In genomic region chr16:86669937-86670772, GRCh38 we compare ENCODE assay signal across 18 cellular contexts.
DNase-seq lines count a peak whose midpoint lies in the region; ATAC-seq and TF ChIP-seq lines count a peak whose summit lies in the region.
"Had no signal": no experiment of that assay in that cellular context is flagged by ENCODE, and none has a peak within 500 bp of the region (broad histone marks: within the 10 kb centered on the region; RNA-seq: fewer than 3 reads in every experiment).

No MANE protein-coding gene starts in this region.

- H3K27ac ChIP-seq in fibroblast of lung (ENCODE audit: insufficient read depth, low read length) (peak overlapping the region; percentile 8), testis (peak overlapping the region in 1 of 2 donors; percentile 30)
- H3K27ac ChIP-seq: epithelial cell of prostate, parathyroid adenoma had no signal

- TF ChIP-seq POLR2A in testis (IDR thresholded peaks at IDR 0.05) = no peak

- no peaks in the 10 kb centered on the region for H3K36me3 Mint-ChIP-seq in activated naive CD4-positive, alpha-beta T cell treated with anti-CD3 and anti-CD28 coated beads for 36 hours (ENCODE audit: low read depth)
- H3K36me3 Mint-ChIP-seq in type B pancreatic cell = no peaks in the 10 kb centered on the region

- H3K4me1 Mint-ChIP-seq in activated naive CD4-positive, alpha-beta T cell treated with anti-CD3 and anti-CD28 coated beads for 36 hours (ENCODE audit: low read depth) = peaks cover 4% of the 10 kb centered on the region
- peaks cover 34% of the 10 kb centered on the region for H3K4me1 Mint-ChIP-seq in type B pancreatic cell (ENCODE audit: unreplicated experiment)

- H3K27me3 ChIP-seq in fibroblast of lung (ENCODE audit: control insufficient read depth, insufficient read depth, low read length) (no peaks in the 10 kb centered on the region), testis (no peaks in the 10 kb centered on the region)

- H3K9ac ChIP-seq in fibroblast of lung (ENCODE audit: insufficient read depth, low read length) = no peak overlapping the region
- H3K9ac ChIP-seq: parathyroid adenoma had no signal

- no peak overlapping the region for H3K27ac Mint-ChIP-seq in activated naive CD4-positive, alpha-beta T cell treated with anti-CD3 and anti-CD28 coated beads for 36 hours
- no peak overlapping the region for H3K27ac Mint-ChIP-seq in type B pancreatic cell
- H3K27ac Mint-ChIP-seq: stimulated activated naive CD8-positive, alpha-beta T cell treated with anti-CD3 and anti-CD28 coated beads, Interleukin-15, Interleukin-2, amounts not matched to agents 100 ng/mL and 50 ng/mL, for 24 hours; T-helper 2 cell treated with Interferon-gamma antibody and Interleukin-4, amounts not matched to agents 5 μg/mL and 100 μg/mL, for 36 hours had no signal

- H4K20me1 ChIP-seq in fibroblast of lung (ENCODE audit: control insufficient read depth, extremely low read depth, insufficient read depth, low read length) = no peaks in the 10 kb centered on the region

- no peak overlapping the region for H3K4me3 Mint-ChIP-seq in activated naive CD4-positive, alpha-beta T cell treated with anti-CD3 and anti-CD28 coated beads for 36 hours
- H3K4me3 Mint-ChIP-seq in type B pancreatic cell = no peak overlapping the region
- H3K4me3 Mint-ChIP-seq: stimulated activated naive CD8-positive, alpha-beta T cell treated with anti-CD3 and anti-CD28 coated beads, Interleukin-15, Interleukin-2, amounts not matched to agents 100 ng/mL and 50 ng/mL, for 24 hours; T-helper 2 cell treated with Interferon-gamma antibody and Interleukin-4, amounts not matched to agents 5 μg/mL and 100 μg/mL, for 36 hours had no signal

- ATAC-seq in mucosa of descending colon = peak; percentile 25

- H3K79me2 ChIP-seq in fibroblast of lung (ENCODE audit: control insufficient read depth, insufficient read depth, low read length) = no peaks in the 10 kb centered on the region
- H3K79me2 ChIP-seq: parathyroid adenoma had no signal

- peaks cover 6% of the 10 kb centered on the region for H3K27me3 Mint-ChIP-seq in activated naive CD4-positive, alpha-beta T cell treated with anti-CD3 and anti-CD28 coated beads for 36 hours (ENCODE audit: low read depth)
- peaks cover 42% of the 10 kb centered on the region for H3K27me3 Mint-ChIP-seq in type B pancreatic cell

- WGBS in testis, 2 donors = 29 to 45% methylated on average over 23 to 30 of the region's 30 CpGs

- H2AFZ ChIP-seq in fibroblast of lung (ENCODE audit: low read length) = peak overlapping the region; percentile 72
- H2AFZ ChIP-seq: parathyroid adenoma had no signal

- intact Hi-C loops in mucosa of descending colon (cut with DNase I, micrococcal nuclease) (no loop called here), testis (cut with DNase I; ENCODE audit: low total_unique reads) (no loop called here)
- intact Hi-C loops in activated naive CD4-positive, alpha-beta T cell treated with anti-CD3 and anti-CD28 coated beads for 36 hours (cut with micrococcal nuclease) = loop anchor here (10.0 kb wide), 2 partner anchors 105 to 785 kb away; partner anchors contain the start of gene FOXC2

- H3K4me2 ChIP-seq in fibroblast of lung (ENCODE audit: extremely low read depth, insufficient read depth, low read length) = peak overlapping the region; percentile 51

- peaks cover 37% of the 10 kb centered on the region for H3K4me1 ChIP-seq in fibroblast of lung (ENCODE audit: control insufficient read depth, extremely low read depth, insufficient read depth, low read length)
- H3K4me1 ChIP-seq in mucosa of descending colon (ENCODE audit: low read depth) = no peaks in the 10 kb centered on the region
- peaks cover 16% of the 10 kb centered on the region for H3K4me1 ChIP-seq in testis
- H3K4me1 ChIP-seq: parathyroid adenoma had no signal

- H3K36me3 ChIP-seq in fibroblast of lung (ENCODE audit: control insufficient read depth, insufficient read depth, low read length) (no peaks in the 10 kb centered on the region), mucosa of descending colon (ENCODE audit: low read depth) (no peaks in the 10 kb centered on the region), testis (ENCODE audit: low read depth, missing control alignments) (no peaks in the 10 kb centered on the region)

- CTCF ChIA-PET in activated naive CD4-positive, alpha-beta T cell treated with anti-CD3 and anti-CD28 coated beads for 36 hours (lab: Charles Lee) = no interaction called here

- TF ChIP-seq CTCF in fibroblast of lung (conservative IDR thresholded peaks at IDR 0.05 in 1 of 2, IDR thresholded peaks at IDR 0.05 in 1 of 2; ENCODE audit: low read depth in 1 of 2, low read length in 2 of 2) (no peak), mucosa of descending colon (IDR thresholded peaks at IDR 0.05) (no peak), testis (IDR thresholded peaks at IDR 0.05) (no peak), type B pancreatic cell (conservative IDR thresholded peaks at IDR 0.05) (no peak)

- peak overlapping the region in 1 of 4 experiments; percentile 22 for H3K4me3 ChIP-seq in fibroblast of lung (replicated peaks in 1 of 4; ENCODE audit: control extremely low read depth in 1 of 4, insufficient read depth in 1 of 4, low read depth in 3 of 4, low read length in 4 of 4)
- H3K4me3 ChIP-seq in mucosa of descending colon = no peak overlapping the region
- H3K4me3 ChIP-seq in testis = no peak overlapping the region

- no peaks in the 10 kb centered on the region for H3K9me3 Mint-ChIP-seq in activated naive CD4-positive, alpha-beta T cell treated with anti-CD3 and anti-CD28 coated beads for 36 hours
- H3K9me3 Mint-ChIP-seq in type B pancreatic cell = peaks cover 5% of the 10 kb centered on the region
- H3K9me3 Mint-ChIP-seq: stimulated activated naive CD8-positive, alpha-beta T cell treated with anti-CD3 and anti-CD28 coated beads, Interleukin-15, Interleukin-2, amounts not matched to agents 100 ng/mL and 50 ng/mL, for 24 hours; T-helper 2 cell treated with Interferon-gamma antibody and Interleukin-4, amounts not matched to agents 5 μg/mL and 100 μg/mL, for 36 hours had no signal

- H3K9me3 ChIP-seq in fibroblast of lung (ENCODE audit: control insufficient read depth, insufficient read depth, low read depth, low read length) = no peaks in the 10 kb centered on the region
- no peaks in the 10 kb centered on the region for H3K9me3 ChIP-seq in mucosa of descending colon
- no peaks in the 10 kb centered on the region for H3K9me3 ChIP-seq in testis

- peak; percentile 46 for DNase-seq in RPMI7951 (ENCODE audit: low read depth)
- DNase-seq in fibroblast of lung (ENCODE audit: low read depth in 2 of 2) = peak; percentile 13 to 79
- peak in 1 of 3 donors; percentile 20 for DNase-seq in mucosa of descending colon
- peak; percentile 43 for DNase-seq in testis
- DNase-seq in EL = no peak
- no peak for DNase-seq in activated naive CD4-positive, alpha-beta T cell treated with anti-CD3 and anti-CD28 coated beads for 36 hours
- DNase-seq in NAMALWA (ENCODE audit: low spot score) = no peak
- no peak for DNase-seq in type B pancreatic cell (ENCODE audit: extremely low spot score, unreplicated experiment)
- DNase-seq: activated CD4-positive, alpha-beta T cell treated with anti-CD3 and anti-CD28 coated beads for 4 hours; activated gamma-delta T cell; cortex of kidney; head of caudate nucleus; NCI-H1694; SIG-M5 had no signal

Comparison
In these comparisons a context has a peak if more than half of its experiments do, and no peak if none do; other contexts are left out.
1. DNase-seq: peak in RPMI7951 (single experiment), fibroblast of lung (2 of 2) and testis (single experiment); none in EL (single experiment), activated naive CD4-positive, alpha-beta T cell treated with anti-CD3 and anti-CD28 coated beads for 36 hours (single experiment), NAMALWA (single experiment) and type B pancreatic cell (single experiment).